ENCODE assay signal across 20 cellular contexts in the genomic region with DNA sequence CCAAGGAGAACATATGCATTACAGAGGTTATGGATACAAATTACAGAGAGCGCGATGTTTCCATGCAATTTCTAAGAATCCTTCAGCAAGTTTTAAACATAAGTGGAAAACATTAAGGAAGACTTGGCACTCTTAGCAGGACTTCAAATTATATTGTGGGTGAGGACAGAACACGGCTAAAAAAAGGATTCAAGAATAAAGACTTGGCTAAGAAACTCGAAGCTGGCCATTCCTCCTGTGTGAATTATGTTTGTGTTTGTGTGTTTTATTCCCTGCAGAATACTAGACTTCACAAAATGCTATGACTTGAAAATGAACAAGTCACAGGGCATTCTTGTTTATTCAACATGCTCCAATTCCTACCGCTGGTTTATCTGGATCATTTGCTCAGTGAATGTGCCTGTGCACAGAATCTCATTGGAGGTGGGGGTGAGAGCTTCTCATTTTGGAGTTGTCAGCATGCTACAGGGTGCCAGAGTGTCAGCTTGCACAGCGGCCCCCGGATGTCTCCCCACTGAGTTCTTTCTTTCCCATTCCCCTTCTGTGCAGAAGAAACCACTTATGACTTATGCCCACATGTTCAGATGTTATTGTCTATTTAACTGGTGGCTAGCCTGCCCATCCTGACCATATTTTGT.
DNase-seq lines count a peak whose midpoint lies in the region; ATAC-seq and TF ChIP-seq lines count a peak whose summit lies in the region.
"Had no signal": no experiment of that assay in that cellular context is flagged by ENCODE, and none has a peak within 500 bp of the region (broad histone marks: within the 10 kb centered on the region; RNA-seq: fewer than 3 reads in every experiment).

No MANE protein-coding gene starts in this region.

- intact Hi-C loops in Right ventricle myocardium superior (cut with DNase I), result no loop called here
- intact Hi-C loops in heart left ventricle (cut with DNase I), result no loop called here
- intact Hi-C loops in body of pancreas (cut with DNase I), result no loop called here
- intact Hi-C loops in lower lobe of right lung (cut with DNase I), result no loop called here
- intact Hi-C loops in aorta (cut with DNase I), result loop anchor here in 1 of 2 donors (10.0 kb wide), 1 partner anchor 144 kb away; no protein-coding TSS in a partner anchor
- intact Hi-C loops in esophagus muscularis mucosa (cut with DNase I), result no loop called here

- ATAC-seq in Right ventricle myocardium superior (ENCODE audit: poor library complexity), result peak; percentile 42
- ATAC-seq in heart left ventricle, result no peak
- peak; percentile 11 for ATAC-seq in body of pancreas
- no peak for ATAC-seq in lower lobe of right lung
- ATAC-seq in aorta (ENCODE audit: low FRiP score), result peak; percentile 36
- no peak for ATAC-seq in HG02610 (IDR thresholded peaks at IDR 0.05; ENCODE audit: unreplicated experiment)
- ATAC-seq: activated CD8-positive, alpha-beta T cell treated with anti-CD3 and anti-CD28 coated beads, Interleukin-2, amount 10 ng/mL, durations not matched to agents 7 days and 5 days; esophagus mucosa; gastroesophageal sphincter had no signal

- DNase-seq in Right ventricle myocardium superior (no peak), heart left ventricle (no peak), body of pancreas (peak in 2 of 4 donors; percentile 9 to 26), lower lobe of right lung (no peak), aorta (no peak), esophagus muscularis mucosa (ENCODE audit: extremely low spot score) (no peak)
- DNase-seq in stimulated activated CD4-positive, alpha-beta T cell treated with anti-CD3 and anti-CD28 coated beads, Interleukin-1b, Interleukin-23, amount 100 ng/mL, for 48 hours, result no peak
- DNase-seq: activated CD4-positive, CD25-positive, alpha-beta regulatory T cell; activated CD8-positive, alpha-beta T cell treated with anti-CD3 and anti-CD28 coated beads, Interleukin-2, amount 10 ng/mL, durations not matched to agents 7 days and 5 days; activated T-cell treated with anti-CD3 and anti-CD28 coated beads, Interleukin-2, amount 50 U/mL, for 24 hours; H7; mammary epithelial cell; NCI-H1436 treated with DMSO at 0.1 percent for 48 hours; NCI-H748 treated with DMSO at 0.1 percent for 48 hours; T1000 had no signal

- H3K27ac ChIP-seq in heart left ventricle (peak overlapping the region in 1 of 12 donors; percentile 41), body of pancreas (peak overlapping the region in 1 of 4 donors; percentile 19), lower lobe of right lung (peak overlapping the region; percentile 9), aorta (ENCODE audit: low read depth in 1 of 2, low read length in 2 of 2) (peak overlapping the region in 1 of 2 donors; percentile 5), esophagus muscularis mucosa (replicated peaks in 1 of 4) (no peak overlapping the region)
- H3K27ac ChIP-seq: C4-2B, gastroesophageal sphincter, RWPE1 had no signal

- no peak for TF ChIP-seq CTCF in heart left ventricle (IDR thresholded peaks at IDR 0.05)
- no peak for TF ChIP-seq CTCF in body of pancreas (IDR thresholded peaks at IDR 0.05)
- TF ChIP-seq CTCF in lower lobe of right lung (IDR thresholded peaks at IDR 0.05), result no peak
- TF ChIP-seq CTCF in esophagus muscularis mucosa (IDR thresholded peaks at IDR 0.05), result no peak

- H3K36me3 ChIP-seq in heart left ventricle (no peaks in the 10 kb centered on the region), body of pancreas (replicated peaks in 1 of 2; ENCODE audit: insufficient read depth in 1 of 2, low read depth in 2 of 2) (no peaks in the 10 kb centered on the region), lower lobe of right lung (no peaks in the 10 kb centered on the region), aorta (ENCODE audit: control insufficient read depth in 1 of 2, insufficient read depth in 2 of 2, low read length in 1 of 2) (no peaks in the 10 kb centered on the region), esophagus muscularis mucosa (no peaks in the 10 kb centered on the region)
- H3K36me3 ChIP-seq: gastroesophageal sphincter had no signal

- TF ChIP-seq EP300 in esophagus muscularis mucosa (IDR thresholded peaks at IDR 0.05), result no peak

- no peaks in the 10 kb centered on the region for H3K27me3 ChIP-seq in heart left ventricle
- no peaks in the 10 kb centered on the region for H3K27me3 ChIP-seq in body of pancreas
- H3K27me3 ChIP-seq in lower lobe of right lung (ENCODE audit: low read depth), result no peaks in the 10 kb centered on the region
- no peaks in the 10 kb centered on the region for H3K27me3 ChIP-seq in aorta (ENCODE audit: control insufficient read depth in 1 of 2, insufficient read depth in 2 of 2, low read length in 1 of 2)
- H3K27me3 ChIP-seq in esophagus muscularis mucosa, result no peaks in the 10 kb centered on the region
- H3K27me3 ChIP-seq: gastroesophageal sphincter had no signal

- H3K9me3 ChIP-seq in heart left ventricle, result peaks cover 0 to 4% (median 0%) of the 10 kb centered on the region in 12 donors
- H3K9me3 ChIP-seq in body of pancreas, result no peaks in the 10 kb centered on the region
- H3K9me3 ChIP-seq in lower lobe of right lung, result no peaks in the 10 kb centered on the region
- no peaks in the 10 kb centered on the region for H3K9me3 ChIP-seq in aorta (ENCODE audit: control insufficient read depth, low read length)
- no peaks in the 10 kb centered on the region for H3K9me3 ChIP-seq in esophagus muscularis mucosa
- H3K9me3 ChIP-seq: gastroesophageal sphincter had no signal

- no peak for TF ChIP-seq POLR2A in heart left ventricle (IDR thresholded peaks at IDR 0.05)
- TF ChIP-seq POLR2A in body of pancreas (IDR thresholded peaks at IDR 0.05), result no peak
- TF ChIP-seq POLR2A in esophagus muscularis mucosa (IDR thresholded peaks at IDR 0.05; ENCODE audit: low read depth), result no peak

- H3K4me3 ChIP-seq in heart left ventricle, result no peak overlapping the region
- H3K4me3 ChIP-seq in body of pancreas, result no peak overlapping the region
- no peak overlapping the region for H3K4me3 ChIP-seq in lower lobe of right lung
- no peak overlapping the region for H3K4me3 ChIP-seq in aorta (ENCODE audit: low read length in 2 of 2)
- no peak overlapping the region for H3K4me3 ChIP-seq in esophagus muscularis mucosa
- H3K4me3 ChIP-seq: gastroesophageal sphincter had no signal

- H3K4me1 ChIP-seq in heart left ventricle (peaks cover 0 to 19% (median 11%) of the 10 kb centered on the region in 12 donors), body of pancreas (peaks cover 13% of the 10 kb centered on the region), lower lobe of right lung (peaks cover 20% of the 10 kb centered on the region), aorta (ENCODE audit: control insufficient read depth in 1 of 2, insufficient read depth in 2 of 2, low read length in 2 of 2) (peaks cover 0 to 6% of the 10 kb centered on the region in 2 donors), esophagus muscularis mucosa (peaks cover 8 to 15% (median 13%) of the 10 kb centered on the region in 4 donors)

- 26 to 33% (median 27%) methylated on average over 7 of the region's 7 CpGs for WGBS in heart left ventricle, 4 donors
- WGBS in body of pancreas, 2 donors, result 42 to 58% methylated on average over 7 of the region's 7 CpGs
- 3 to 7% methylated on average over 7 of the region's 7 CpGs for WGBS in aorta, 2 donors
- 23% methylated on average over 7 of the region's 7 CpGs for WGBS in esophagus muscularis mucosa

Comparison
In these comparisons a context has a peak if more than half of its experiments do, and no peak if none do; other contexts are left out.
1. ATAC-seq: peak in Right ventricle myocardium superior (single experiment), body of pancreas (single experiment) and aorta (single experiment); none in heart left ventricle (0 of 4), lower lobe of right lung (0 of 2) and HG02610 (single experiment).